ENCODE assay signal across 12 cellular contexts in the genomic region with DNA sequence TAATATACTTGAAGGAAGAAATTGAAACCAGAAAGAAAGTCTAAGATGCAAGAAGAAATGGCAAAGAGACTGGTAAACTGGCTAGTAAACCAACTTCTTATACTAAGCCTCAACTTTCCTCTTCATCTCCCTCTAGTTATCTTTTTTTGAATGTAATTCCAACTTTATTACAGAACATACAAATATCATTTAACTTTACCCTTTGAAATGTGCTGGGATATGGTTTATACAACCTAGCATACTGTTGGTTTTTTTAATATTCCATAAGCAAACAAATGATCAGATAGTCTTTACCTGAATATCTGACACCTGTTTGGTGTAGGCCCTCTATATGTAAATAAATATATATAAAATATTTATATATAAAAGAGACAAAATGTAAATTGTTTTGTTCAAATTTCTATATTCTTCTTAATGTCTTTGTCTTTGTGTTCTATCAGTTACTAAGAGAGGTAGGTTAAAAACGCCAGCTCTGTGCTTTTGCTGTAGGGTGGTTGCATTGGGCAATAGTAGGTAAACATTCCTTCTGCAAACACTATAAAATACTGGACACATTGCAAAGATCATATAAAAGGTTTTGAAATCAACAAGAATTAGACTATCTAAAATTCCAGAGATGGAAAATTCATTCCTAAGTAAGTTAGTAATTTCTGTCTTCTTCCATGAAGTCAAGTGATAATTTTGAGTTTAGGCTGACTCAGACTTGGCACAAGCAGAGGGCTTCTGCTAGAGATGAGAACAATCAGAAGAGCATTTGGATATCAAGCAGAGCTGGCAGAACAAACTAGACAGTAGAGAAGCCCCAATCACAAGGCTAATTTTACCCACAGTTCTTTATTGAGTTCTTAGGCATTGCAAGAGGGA.
A peak's percentile ranks its signal among the peaks of the same experiment; 100 is the strongest.
DNase-seq lines count a peak whose midpoint lies in the region; FAIRE-seq and TF ChIP-seq lines count a peak whose summit lies in the region.
"Had no signal": no experiment of that assay in that cellular context is flagged by ENCODE, and none has a peak within 500 bp of the region (broad histone marks: within the 10 kb centered on the region; RNA-seq: fewer than 3 reads in every experiment).

No MANE protein-coding gene starts in this region.

- no peaks in the 10 kb centered on the region for H3K27me3 ChIP-seq in BJ (ENCODE audit: control insufficient read depth, insufficient read depth, low read length)

- intact Hi-C loops in kidney (cut with DNase I) = no loop called here

- H3K9ac ChIP-seq in kidney (ENCODE audit: low read length in 2 of 2) = no peak overlapping the region

- H3K4me3 ChIP-seq in BJ (ENCODE audit: low read depth, low read length) (no peak overlapping the region), fibroblast of the aortic adventitia (ENCODE audit: low read depth, low read length) (no peak overlapping the region), kidney (ENCODE audit: low read length in 2 of 2) (no peak overlapping the region)

- no peak for TF ChIP-seq CTCF in BJ (IDR thresholded peaks at IDR 0.05; ENCODE audit: insufficient read depth, low read depth, low read length)
- no peak for TF ChIP-seq CTCF in fibroblast of the aortic adventitia (IDR thresholded peaks at IDR 0.05; ENCODE audit: insufficient read depth, low read length)
- no peak for TF ChIP-seq CTCF in kidney (IDR thresholded peaks at IDR 0.05; ENCODE audit: borderline replicate concordance, extremely low read depth, insufficient read depth)

- POLR2A ChIA-PET in BJ (lab: Charles Lee) = interaction anchor here (0.5 kb wide), 2 partner anchors 22 to 558 kb away, joined by 3 to 5 read pairs; no protein-coding TSS in a partner anchor

- H3K36me3 ChIP-seq in BJ (ENCODE audit: control insufficient read depth, insufficient read depth, low read length) (no peaks in the 10 kb centered on the region), kidney (ENCODE audit: control insufficient read depth in 1 of 2, insufficient read depth in 2 of 2, low read length in 2 of 2) (no peaks in the 10 kb centered on the region)

- peak; percentile 77 for DNase-seq in BJ (ENCODE audit: low read depth)
- DNase-seq in NCI-H446 treated with DMSO at 0.1 percent for 48 hours (lab: John Stamatoyannopoulos, UW) = peak; percentile 23
- peak; percentile 88 for DNase-seq in fibroblast of the aortic adventitia (ENCODE audit: low read depth)
- peak; percentile 51 for DNase-seq in non-pigmented ciliary epithelial cell (ENCODE audit: low read depth)
- DNase-seq in activated naive CD4-positive, alpha-beta T cell (lab: John Stamatoyannopoulos, UW) = no peak
- no peak for DNase-seq in activated gamma-delta T cell (lab: John Stamatoyannopoulos, UW)
- DNase-seq in stimulated activated CD8-positive, alpha-beta memory T cell treated with anti-CD3 and anti-CD28 coated beads, Interleukin-4, amount 100 ng/mL, for 48 hours = no peak
- DNase-seq in kidney = no peak
- DNase-seq: cortex of kidney; head of caudate nucleus; naive thymus-derived CD4-positive, alpha-beta T cell had no signal

- CTCF ChIA-PET in BJ (lab: Yijun Ruan, JAX) = interaction anchor here (0.7 kb wide), 1 partner anchor 24 kb away, joined by 3 read pairs; no protein-coding TSS in a partner anchor

- no peak for FAIRE-seq in kidney (lab: Jason Lieb, UNC)
- FAIRE-seq: RCC 7860 had no signal

- no peaks in the 10 kb centered on the region for H3K4me1 ChIP-seq in kidney (ENCODE audit: control insufficient read depth in 1 of 2, insufficient read depth in 1 of 2, low read depth in 1 of 2, low read length in 2 of 2)

- H3K9me3 ChIP-seq in kidney (ENCODE audit: control insufficient read depth in 1 of 2, low read length in 2 of 2) = no peaks in the 10 kb centered on the region

- H3K27ac ChIP-seq in kidney (ENCODE audit: low read depth in 2 of 2, low read length in 2 of 2) = no peak overlapping the region

Comparison
In these comparisons a context has a peak if more than half of its experiments do, and no peak if none do; other contexts are left out.
1. DNase-seq: peak in BJ (single experiment), NCI-H446 treated with DMSO at 0.1 percent for 48 hours (single experiment), fibroblast of the aortic adventitia (single experiment) and non-pigmented ciliary epithelial cell (single experiment); none in activated naive CD4-positive, alpha-beta T cell (0 of 4), activated gamma-delta T cell (single experiment), stimulated activated CD8-positive, alpha-beta memory T cell treated with anti-CD3 and anti-CD28 coated beads, Interleukin-4, amount 100 ng/mL, for 48 hours (single experiment) and kidney (single experiment).